ENCODE assay signal across 18 cellular contexts in the genomic region with DNA sequence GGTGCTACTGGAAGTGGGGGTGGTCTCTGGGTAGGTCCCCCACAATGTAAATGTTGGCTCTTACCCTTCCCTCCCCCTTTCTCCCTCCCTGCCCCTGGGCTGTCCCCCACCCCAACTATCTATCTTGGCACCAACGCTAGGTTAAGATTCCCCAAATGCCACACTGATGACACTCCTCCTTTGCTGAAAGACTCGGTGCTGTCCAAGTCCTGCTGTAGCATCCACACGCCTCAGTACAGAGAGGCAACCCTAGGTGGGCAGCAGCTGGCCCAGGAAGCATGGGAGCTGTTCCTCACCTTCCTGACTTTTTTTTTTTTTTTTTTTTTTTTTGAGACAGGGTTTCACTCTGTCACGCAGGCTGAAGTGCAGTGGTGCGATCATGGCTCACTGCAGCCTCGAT.
"Had no signal": no experiment of that assay in that cellular context is flagged by ENCODE, and none has a peak within 500 bp of the region (broad histone marks: within the 10 kb centered on the region; RNA-seq: fewer than 3 reads in every experiment).

No MANE protein-coding gene starts in this region.

- ATAC-seq: activated T-cell treated with anti-CD3 and anti-CD28 coated beads, Interleukin-2, amount 50 U/mL, for 72 hours; body of pancreas; heart right ventricle; left lung; naive thymus-derived CD8-positive, alpha-beta T cell had no signal

- DNase-seq: activated B cell treated with CpG ODN at 0.5 μM for 24 hours; activated CD4-positive, alpha-beta memory T cell treated with anti-CD3 and anti-CD28 coated beads, Interleukin-2, amount 10 ng/mL, durations not matched to agents 7 days and 5 days; activated CD4-positive, alpha-beta T cell treated with anti-CD3 and anti-CD28 coated beads for 4 hours; activated effector memory CD4-positive, alpha-beta T cell treated with anti-CD3 and anti-CD28 coated beads, Interleukin-2, amount 50 U/mL, for 16 hours; activated naive CD4-positive, alpha-beta T cell treated with anti-CD3 and anti-CD28 coated beads, Interleukin-2, amount 10 ng/mL, durations not matched to agents 7 days and 5 days; activated T-cell treated with anti-CD3 and anti-CD28 coated beads, Interleukin-2, amount 50 U/mL, for 72 hours; body of pancreas; foreskin fibroblast; kidney glomerular epithelial cell; left lung; naive thymus-derived CD8-positive, alpha-beta T cell; retina; spleen; stimulated activated CD4-positive, alpha-beta T cell treated with anti-CD3 and anti-CD28 coated beads, Interleukin-4, amount 100 ng/mL, for 4 hours; substantia nigra; T1000; thyroid gland had no signal
